10 cellular contexts compared by ENCODE assay signal in genomic region chr2:146312899-146313298, GRCh38.
DNase-seq lines count a peak whose midpoint lies in the region; ATAC-seq and TF ChIP-seq lines count a peak whose summit lies in the region.
"Had no signal": no experiment of that assay in that cellular context is flagged by ENCODE, and none has a peak within 500 bp of the region (broad histone marks: within the 10 kb centered on the region; RNA-seq: fewer than 3 reads in every experiment).

No MANE protein-coding gene starts in this region.

- peaks cover 5% of the 10 kb centered on the region for H3F3A ChIP-seq in PC-3 (ENCODE audit: low read length, unreplicated experiment)

- H3K79me2 ChIP-seq in PC-3 (ENCODE audit: low read length) = no peaks in the 10 kb centered on the region

- H3K4me2 ChIP-seq in PC-3 (ENCODE audit: low read length) = 0 out of 2 replicates have a peak overlapping the region, but pooled peaks have one; percentile 23

- no peak overlapping the region for H3K27ac ChIP-seq in PC-3 (ENCODE audit: low read length)
- H3K27ac ChIP-seq: skin epidermis had no signal

- H2AFZ ChIP-seq in PC-3 (ENCODE audit: low read length) = peak overlapping the region; percentile 23; the same call in 1 of the 2 replicates

- TF ChIP-seq CTCF in PC-3 (conservative IDR thresholded peaks at IDR 0.05; ENCODE audit: low read depth, low read length) (peak; percentile 63), fibroblast of pulmonary artery (IDR thresholded peaks at IDR 0.05; ENCODE audit: low read length, missing control alignments) (peak; percentile 30)

- no peaks in the 10 kb centered on the region for H3K36me3 ChIP-seq in PC-3 (ENCODE audit: low read depth, low read length)

- H3K9me2 ChIP-seq in PC-3 (replicated peaks; ENCODE audit: low read length) = no peaks in the 10 kb centered on the region

- no peaks in the 10 kb centered on the region for H3K27me3 ChIP-seq in PC-3 (ENCODE audit: low read length)

- BruUV-seq in PC-3 (replicated peaks; lab: Mats Ljungman, UMichigan) = no TSS peak

- H3K4me1 ChIP-seq in PC-3 (ENCODE audit: insufficient read depth, low read length) = peaks cover 5% of the 10 kb centered on the region

- H3K9me3 ChIP-seq in PC-3 (ENCODE audit: low read length) = no peaks in the 10 kb centered on the region

- H4K20me1 ChIP-seq in PC-3 (ENCODE audit: low read length) = no peaks in the 10 kb centered on the region

- no peak overlapping the region for H3K4me3 ChIP-seq in PC-3 (ENCODE audit: low read length)
- no peak overlapping the region for H3K4me3 ChIP-seq in fibroblast of pulmonary artery (replicated peaks; ENCODE audit: low read depth, low read length)
- H3K4me3 ChIP-seq: skin epidermis had no signal

- peak; percentile 48 for ATAC-seq in PC-3
- no peak for ATAC-seq in GM18511 (IDR thresholded peaks at IDR 0.05; ENCODE audit: unreplicated experiment)

- DNase-seq in NOMO-1 (lab: John Stamatoyannopoulos, UW; ENCODE audit: unreplicated experiment in 2 of 2) (peak; percentile 7 to 47), NOMO-1 treated with dmso at 0.1 percent for 144 hours (lab: John Stamatoyannopoulos, UW; ENCODE audit: unreplicated experiment) (no peak), PC-3 (peak; percentile 52), fibroblast of pulmonary artery (ENCODE audit: low read depth) (peak; percentile 59), superior temporal gyrus (ENCODE audit: extremely low spot score) (peak; percentile 55), OCI-M2 (lab: John Stamatoyannopoulos, UW; ENCODE audit: unreplicated experiment) (no peak)
- no peak for DNase-seq in activated CD4-positive, alpha-beta T cell treated with anti-CD3 and anti-CD28 coated beads for 1 hour
- DNase-seq: COR-L47 had no signal

- intact Hi-C loops in PC-3 (cut with micrococcal nuclease) = loop anchor here (1.0 to 10.0 kb wide), 4 partner anchors 265 to 561 kb away; no protein-coding TSS in a partner anchor

- CTCF ChIA-PET in PC-3 (lab: Charles Lee) = interaction anchor here (0.6 kb wide), 1 partner anchor 395 kb away, joined by 5 read pairs; no protein-coding TSS in a partner anchor

- POLR2A ChIA-PET in PC-3 (lab: Charles Lee; ENCODE audit: unreplicated experiment) = interaction anchor here (0.7 kb wide), 1 partner anchor 538 kb away, joined by 5 read pairs; no protein-coding TSS in a partner anchor

- no peak overlapping the region for H3K9ac ChIP-seq in PC-3 (ENCODE audit: low read length)

Comparison
In these comparisons a context has a peak if more than half of its experiments do, and no peak if none do; other contexts are left out.
1. DNase-seq: peak in NOMO-1 (2 of 2), PC-3 (single experiment), fibroblast of pulmonary artery (single experiment) and superior temporal gyrus (single experiment); none in NOMO-1 treated with dmso at 0.1 percent for 144 hours (single experiment), activated CD4-positive, alpha-beta T cell treated with anti-CD3 and anti-CD28 coated beads for 1 hour (single experiment) and OCI-M2 (single experiment).